ENCODE assay signal across 18 cellular contexts in the genomic region with DNA sequence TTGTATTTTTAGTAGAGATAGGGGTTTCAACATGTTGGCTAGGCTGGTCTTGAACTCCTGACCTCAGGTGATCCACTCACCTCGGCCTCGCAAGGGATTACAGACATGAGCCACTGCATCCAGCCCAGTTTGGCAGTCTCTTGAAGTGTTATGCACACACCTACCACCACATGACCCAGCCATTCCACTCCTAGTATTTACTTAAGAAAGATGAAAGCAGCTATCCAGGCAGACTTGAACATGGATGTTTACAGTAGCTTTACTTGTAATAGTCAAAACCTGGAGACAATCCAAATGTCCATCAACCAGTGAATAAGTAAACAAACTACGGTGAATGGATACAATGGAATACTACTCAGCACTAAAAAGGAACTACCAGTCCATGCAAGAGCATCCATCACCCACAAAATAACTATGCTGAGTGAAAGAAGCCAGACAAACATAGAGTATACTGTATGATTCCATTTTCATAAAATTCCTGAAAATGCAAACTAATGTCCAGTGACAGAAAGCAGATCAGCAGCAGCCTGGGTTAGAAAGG. TPM values are rescaled to one million over a fixed set of nuclear protein-coding genes. Genes with fewer than 3 reads are reported as not detected.
DNase-seq lines count a peak whose midpoint lies in the region; ATAC-seq and TF ChIP-seq lines count a peak whose summit lies in the region.
"Had no signal": no experiment of that assay in that cellular context is flagged by ENCODE, and none has a peak within 500 bp of the region (broad histone marks: within the 10 kb centered on the region; RNA-seq: fewer than 3 reads in every experiment).

No MANE protein-coding gene starts in this region.

- intact Hi-C loops in right lobe of liver (cut with DNase I) (no loop called here), vagina (cut with DNase I) (no loop called here)

- DNase-seq in HT-29 (ENCODE audit: low spot score) (peak; percentile 48), SHP77 (lab: John Stamatoyannopoulos, UW) (peak; percentile 97), right lobe of liver (no peak), GM03348 (ENCODE audit: low spot score) (no peak), vagina (ENCODE audit: extremely low spot score in 2 of 2) (no peak), tibial nerve (ENCODE audit: low spot score in 2 of 2) (no peak), Peyer's patch (no peak)
- DNase-seq: activated CD4-positive, alpha-beta T cell treated with anti-CD3 and anti-CD28 coated beads, Interleukin-2, amount 50 U/mL, for 1 hour; activated naive CD4-positive, alpha-beta T cell treated with anti-CD3 and anti-CD28 coated beads, Interleukin-2, amount 50 U/mL, for 16 hours; COR-L47; foreskin fibroblast; GF-D8; left ventricle myocardium superior; NCI-H446 treated with DMSO at 0.1 percent for 48 hours; stimulated activated CD4-positive, alpha-beta T cell treated with anti-CD3 and anti-CD28 coated beads, Interleukin-2, amount 100 ng/mL, for 48 hours; substantia nigra had no signal

- peak in 2 of 4 donors; percentile 2 to 51 for ATAC-seq in right lobe of liver
- ATAC-seq: left ventricle myocardium superior had no signal

- no peak for TF ChIP-seq EP300 in tibial nerve (IDR thresholded peaks at IDR 0.05)

- TF ChIP-seq POLR2A in right lobe of liver (IDR thresholded peaks at IDR 0.05) (no peak), vagina (IDR thresholded peaks at IDR 0.05) (no peak), tibial nerve (IDR thresholded peaks at IDR 0.05) (no peak), Peyer's patch (IDR thresholded peaks at IDR 0.05) (no peak)

- TF ChIP-seq CTCF in C4-2B (conservative IDR thresholded peaks at IDR 0.05): no peak
- TF ChIP-seq CTCF in right lobe of liver (IDR thresholded peaks at IDR 0.05): no peak
- no peak for TF ChIP-seq CTCF in vagina (IDR thresholded peaks at IDR 0.05)
- no peak for TF ChIP-seq CTCF in tibial nerve (IDR thresholded peaks at IDR 0.05)
- TF ChIP-seq CTCF in Peyer's patch (IDR thresholded peaks at IDR 0.05): no peak

- no peaks in the 10 kb centered on the region for H3K9me3 ChIP-seq in right lobe of liver
- no peaks in the 10 kb centered on the region for H3K9me3 ChIP-seq in vagina
- H3K9me3 ChIP-seq in tibial nerve: peaks cover 0 to 7% (median 0%) of the 10 kb centered on the region in 4 donors
- no peaks in the 10 kb centered on the region for H3K9me3 ChIP-seq in Peyer's patch

- peak overlapping the region; percentile 28; the same call in 1 of the 2 replicates for H3K27ac ChIP-seq in C4-2B
- peak overlapping the region in 2 of 3 donors; percentile 66 to 83 for H3K27ac ChIP-seq in right lobe of liver
- H3K27ac ChIP-seq in vagina: no peak overlapping the region
- H3K27ac ChIP-seq in tibial nerve: no peak overlapping the region
- no peak overlapping the region for H3K27ac ChIP-seq in Peyer's patch
- H3K27ac ChIP-seq: PC-9 had no signal

- H3K27me3 ChIP-seq in right lobe of liver: no peaks in the 10 kb centered on the region
- no peaks in the 10 kb centered on the region for H3K27me3 ChIP-seq in vagina
- no peaks in the 10 kb centered on the region for H3K27me3 ChIP-seq in tibial nerve
- no peaks in the 10 kb centered on the region for H3K27me3 ChIP-seq in Peyer's patch

- H3K4me3 ChIP-seq in right lobe of liver (no peak overlapping the region), vagina (no peak overlapping the region), tibial nerve (no peak overlapping the region), Peyer's patch (no peak overlapping the region)
- H3K4me3 ChIP-seq: PC-9 had no signal

- H3K36me3 ChIP-seq in right lobe of liver (no peaks in the 10 kb centered on the region), vagina (no peaks in the 10 kb centered on the region), tibial nerve (no peaks in the 10 kb centered on the region), Peyer's patch (no peaks in the 10 kb centered on the region)

- 26% methylated on average over 2 of the region's 3 CpGs for WGBS in right lobe of liver (ENCODE audit: insufficient coverage, low coverage, low lambda C conversion rate, missing lambda C conversion rate)
- 92 to 93% methylated on average over 3 of the region's 3 CpGs for WGBS in tibial nerve, 2 donors

- H3K4me1 ChIP-seq in right lobe of liver (peaks cover 0 to 61% (median 29%) of the 10 kb centered on the region in 4 donors), vagina (no peaks in the 10 kb centered on the region), tibial nerve (peaks cover 0 to 7% (median 0%) of the 10 kb centered on the region in 4 donors), Peyer's patch (peaks cover 0 to 9% (median 0%) of the 10 kb centered on the region in 4 donors)

RNA-seq across cellular contexts. Expression of a gene that starts 37.8 kb away (rescaled TPM):
- 5.9 and 6.0 TPM in 2 replicates for total RNA-seq in HT-29 (2014; rRNA removed; shearing (Covaris generic))
- total RNA-seq in right lobe of liver: 100 to 1,000 TPM in 3 of 6 experiments, 10 to 100 TPM in 2, 1 to 10 TPM in 1; 1.0 to 230 (median 101) TPM
- total RNA-seq in vagina: 227 TPM
- total RNA-seq in tibial nerve: 100 to 1,000 TPM; 166 to 250 (median 231) TPM
- total RNA-seq in Peyer's patch: 10 to 100 TPM; 15.0 to 32.2 (median 25.1) TPM

RNA-seq across cellular contexts. Expression of a gene that starts 57.2 kb away (rescaled TPM):
- total RNA-seq in HT-29 (2014; rRNA removed; shearing (Covaris generic)): 8.9 and 10.5 TPM in 2 replicates
- total RNA-seq in right lobe of liver (10 to 100 TPM in 3 of 6 experiments, 1 to 10 TPM in 3; 5.7 to 24.4 (median 12.4) TPM), vagina (18.9 TPM), tibial nerve (10 to 100 TPM in 3 of 4 donors, 1 to 10 TPM in 1; 8.0 to 17.5 (median 13.6) TPM), Peyer's patch (10 to 100 TPM in 3 of 4 donors, 1 to 10 TPM in 1; 8.3 to 42.4 (median 19.4) TPM)

RNA-seq across cellular contexts. Expression of a gene that starts 57.5 kb away (rescaled TPM):
- 64.4 and 78.5 TPM in 2 replicates for total RNA-seq in HT-29 (2014; rRNA removed; shearing (Covaris generic))
- total RNA-seq in right lobe of liver (100 to 1,000 TPM in 5 of 6 experiments, 10 to 100 TPM in 1; 92.4 to 184 (median 170) TPM), vagina (37.3 TPM), tibial nerve (10 to 100 TPM; 29.5 to 80.8 (median 58.8) TPM), Peyer's patch (10 to 100 TPM in 3 of 4 donors, 1 to 10 TPM in 1; 9.9 to 25.0 (median 17.8) TPM)

Comparison
In these comparisons a context has a peak if more than half of its experiments do, and no peak if none do; other contexts are left out.
1. H3K27ac ChIP-seq: peak in C4-2B (single experiment) and right lobe of liver (2 of 3); none in vagina (single experiment), tibial nerve (0 of 4) and Peyer's patch (0 of 4).
2. DNase-seq: peak in HT-29 (single experiment) and SHP77 (2 of 2); none in right lobe of liver (0 of 3), GM03348 (single experiment), vagina (0 of 2), tibial nerve (0 of 2) and Peyer's patch (0 of 3).